2 cellular contexts compared by ENCODE assay signal in the genomic region with DNA sequence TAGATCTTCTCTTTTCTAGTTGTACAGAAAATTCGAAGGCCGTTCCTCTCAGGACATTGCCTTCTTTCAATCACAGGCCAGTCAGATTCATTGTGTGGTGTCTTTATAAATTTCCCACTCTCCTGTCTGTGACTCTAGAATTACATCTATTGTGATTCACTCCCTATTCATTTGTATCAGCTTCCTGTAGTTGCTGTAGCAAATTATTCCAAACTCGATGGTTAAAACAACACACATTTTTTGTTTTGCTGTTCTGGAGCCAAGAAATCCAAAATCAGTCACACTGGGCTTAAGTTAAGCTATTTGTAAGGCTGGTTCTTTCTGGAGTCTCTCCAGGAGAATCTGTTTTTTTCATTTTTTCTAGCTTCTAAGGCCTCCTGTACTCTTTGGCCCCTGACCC.
TF ChIP-seq lines count a peak whose summit lies in the region.

No MANE protein-coding gene starts in this region.

TF ChIP-seq in IMR-90, 13 proteins besides CTCF, POLR2A, EP300 and RAD21:
- TF ChIP-seq NFE2L2 (IDR thresholded peaks at IDR 0.05; ENCODE audit: low read depth, low read length) (no peak), MAFK (IDR thresholded peaks at IDR 0.05; ENCODE audit: low read depth, low read length) (no peak), RFX5 (IDR thresholded peaks at IDR 0.05; ENCODE audit: low read depth, low read length) (no peak), MXI1 (IDR thresholded peaks at IDR 0.05; ENCODE audit: borderline replicate concordance, low read depth, low read length) (no peak), FOS (IDR thresholded peaks at IDR 0.05; ENCODE audit: low read depth, low read length) (no peak), RCOR1 (IDR thresholded peaks at IDR 0.05; ENCODE audit: insufficient replicate concordance, low read length) (no peak)
- TF ChIP-seq, protein P1, sequence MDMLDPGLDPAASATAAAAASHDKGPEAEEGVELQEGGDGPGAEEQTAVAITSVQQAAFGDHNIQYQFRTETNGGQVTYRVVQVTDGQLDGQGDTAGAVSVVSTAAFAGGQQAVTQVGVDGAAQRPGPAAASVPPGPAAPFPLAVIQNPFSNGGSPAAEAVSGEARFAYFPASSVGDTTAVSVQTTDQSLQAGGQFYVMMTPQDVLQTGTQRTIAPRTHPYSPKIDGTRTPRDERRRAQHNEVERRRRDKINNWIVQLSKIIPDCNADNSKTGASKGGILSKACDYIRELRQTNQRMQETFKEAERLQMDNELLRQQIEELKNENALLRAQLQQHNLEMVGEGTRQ (IDR thresholded peaks at IDR 0.05; ENCODE audit: low read depth, low read length) = no peak
- TF ChIP-seq, protein P2, sequence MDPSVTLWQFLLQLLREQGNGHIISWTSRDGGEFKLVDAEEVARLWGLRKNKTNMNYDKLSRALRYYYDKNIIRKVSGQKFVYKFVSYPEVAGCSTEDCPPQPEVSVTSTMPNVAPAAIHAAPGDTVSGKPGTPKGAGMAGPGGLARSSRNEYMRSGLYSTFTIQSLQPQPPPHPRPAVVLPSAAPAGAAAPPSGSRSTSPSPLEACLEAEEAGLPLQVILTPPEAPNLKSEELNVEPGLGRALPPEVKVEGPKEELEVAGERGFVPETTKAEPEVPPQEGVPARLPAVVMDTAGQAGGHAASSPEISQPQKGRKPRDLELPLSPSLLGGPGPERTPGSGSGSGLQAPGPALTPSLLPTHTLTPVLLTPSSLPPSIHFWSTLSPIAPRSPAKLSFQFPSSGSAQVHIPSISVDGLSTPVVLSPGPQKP (IDR thresholded peaks at IDR 0.05; ENCODE audit: borderline replicate concordance, low read depth, low read length) = no peak

TF ChIP-seq in endothelial cell of umbilical vein, 7 proteins besides CTCF, POLR2A, EP300 and RAD21:
- TF ChIP-seq JUN (IDR thresholded peaks at IDR 0.05; ENCODE audit: borderline replicate concordance, insufficient read depth, insufficient read length, low read depth) = peak; percentile 35
- peak; percentile 65 for TF ChIP-seq FOS (IDR thresholded peaks at IDR 0.05; ENCODE audit: borderline replicate concordance, insufficient read depth, low read length)
- TF ChIP-seq MAX (IDR thresholded peaks at IDR 0.05; ENCODE audit: insufficient read depth, insufficient read length) = no peak
- no peak for TF ChIP-seq POLR2AphosphoS5 (IDR thresholded peaks at IDR 0.05; ENCODE audit: insufficient read depth, low read depth, low read length)
